Comparison of ENCODE assay signal across 8 cellular contexts in genomic region chr3:159765025-159765859, GRCh38.
DNase-seq lines count a peak whose midpoint lies in the region; ATAC-seq, FAIRE-seq and TF ChIP-seq lines count a peak whose summit lies in the region.

No MANE protein-coding gene starts in this region.

- H2AFZ ChIP-seq in astrocyte (ENCODE audit: low read depth, low read length) (no peak overlapping the region), parathyroid adenoma (peak overlapping the region; percentile 68)

- H3K36me3 ChIP-seq in astrocyte (ENCODE audit: insufficient read depth, low read length) (no peaks in the 10 kb centered on the region), parathyroid adenoma (ENCODE audit: control insufficient read depth, insufficient read depth, low read length) (no peaks in the 10 kb centered on the region)

- peaks cover 6% of the 10 kb centered on the region for H3K36me3 Mint-ChIP-seq in astrocyte (ENCODE audit: low read depth, unreplicated experiment)

- intact Hi-C loops in left ventricle myocardium superior (cut with micrococcal nuclease): loop anchor here (5.0 kb wide), 1 partner anchor 37 kb away; no protein-coding TSS in a partner anchor

- H3K27me3 ChIP-seq in astrocyte (ENCODE audit: insufficient read depth, low read length) (no peaks in the 10 kb centered on the region), parathyroid adenoma (ENCODE audit: control insufficient read depth, insufficient read depth, low read length) (no peaks in the 10 kb centered on the region)

- no peaks in the 10 kb centered on the region for H3K9me3 Mint-ChIP-seq in astrocyte (ENCODE audit: unreplicated experiment)

- H3K27ac ChIP-seq in astrocyte (ENCODE audit: low read depth, low read length): peak overlapping the region; percentile 98
- H3K27ac ChIP-seq in parathyroid adenoma: peak overlapping the region; percentile 53

- H3K79me2 ChIP-seq in astrocyte (ENCODE audit: insufficient read depth, low read length) (peaks cover 44% of the 10 kb centered on the region), parathyroid adenoma (no peaks in the 10 kb centered on the region)

- DNase-seq in A172 (ENCODE audit: low spot score) (peak; percentile 98), GM04503 (ENCODE audit: low read depth) (peak; percentile 97), NCI-H446 treated with DMSO at 0.1 percent for 48 hours (lab: John Stamatoyannopoulos, UW) (peak; percentile 47), astrocyte (ENCODE audit: low read depth) (peak; percentile 99), left ventricle myocardium superior (peak; percentile 76), T-helper 9 cell (no peak), DMS114 treated with DMSO at 0.1 percent for 48 hours (lab: John Stamatoyannopoulos, UW; ENCODE audit: unreplicated experiment) (no peak)

- TF ChIP-seq CTCF in astrocyte (IDR thresholded peaks at IDR 0.05; ENCODE audit: insufficient read depth, low read depth, low read length) (no peak), parathyroid adenoma (IDR thresholded peaks at IDR 0.05) (no peak)

- H3K27me3 Mint-ChIP-seq in astrocyte (ENCODE audit: low read depth, unreplicated experiment): no peaks in the 10 kb centered on the region

- H3K9me3 ChIP-seq in astrocyte (ENCODE audit: insufficient read depth, low read depth, low read length) (no peaks in the 10 kb centered on the region), parathyroid adenoma (ENCODE audit: control insufficient read depth, low read length) (no peaks in the 10 kb centered on the region)

- H3K4me2 ChIP-seq in astrocyte (ENCODE audit: low read length) (peak overlapping the region; percentile 91), parathyroid adenoma (ENCODE audit: low read length) (peak overlapping the region; percentile 85)

- FAIRE-seq in astrocyte (lab: Jason Lieb, UNC): peak; percentile 23

- peaks cover 19% of the 10 kb centered on the region for H3K4me1 ChIP-seq in astrocyte (ENCODE audit: insufficient read depth, low read length)
- H3K4me1 ChIP-seq in parathyroid adenoma: no peaks in the 10 kb centered on the region

- peak; percentile 53 for ATAC-seq in left ventricle myocardium superior

- H3K4me3 ChIP-seq in astrocyte (ENCODE audit: insufficient read depth, low read depth, low read length) (peak overlapping the region; percentile 82), parathyroid adenoma (ENCODE audit: low read depth, low read length) (peak overlapping the region; percentile 59)

- peaks cover 24% of the 10 kb centered on the region for H3K4me1 Mint-ChIP-seq in astrocyte (ENCODE audit: low read depth, unreplicated experiment)

- peak overlapping the region; percentile 99 for H3K27ac Mint-ChIP-seq in astrocyte (ENCODE audit: unreplicated experiment)

- H4K20me1 ChIP-seq in astrocyte (ENCODE audit: insufficient read depth, low read length): peaks cover 25% of the 10 kb centered on the region

- peak overlapping the region; percentile 97 for H3K4me3 Mint-ChIP-seq in astrocyte (ENCODE audit: unreplicated experiment)

- H3K9ac ChIP-seq in astrocyte (ENCODE audit: low read length) (peak overlapping the region; percentile 98), parathyroid adenoma (no peak overlapping the region)

Comparison
In these comparisons a context has a peak if more than half of its experiments do, and no peak if none do; other contexts are left out.
1. DNase-seq: peak in A172 (single experiment), GM04503 (single experiment), NCI-H446 treated with DMSO at 0.1 percent for 48 hours (single experiment), astrocyte (single experiment) and left ventricle myocardium superior (single experiment); none in T-helper 9 cell (single experiment) and DMS114 treated with DMSO at 0.1 percent for 48 hours (single experiment).